In the genomic region with DNA sequence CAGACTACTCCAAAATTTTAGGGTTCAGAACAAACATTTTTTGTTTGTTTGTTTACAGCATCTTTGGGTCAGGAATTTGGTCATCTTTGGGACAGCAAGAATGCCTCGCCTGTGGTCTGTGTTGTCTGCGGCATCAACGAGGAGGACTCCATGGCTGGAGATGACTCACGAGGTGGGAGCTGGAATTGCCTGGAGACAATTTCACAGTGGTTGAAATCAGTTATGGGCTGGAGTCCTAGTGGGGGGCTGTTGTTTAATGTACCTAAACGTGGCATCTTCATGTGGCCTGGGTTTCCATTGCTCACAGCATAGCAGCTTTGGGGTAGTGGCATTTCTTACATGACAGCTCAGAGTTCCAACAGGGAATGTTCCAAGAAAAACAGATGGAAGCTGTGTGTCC, we compare ENCODE assay signal across 21 cellular contexts.
"Had no signal": no experiment of that assay in that cellular context is flagged by ENCODE, and none has a peak within 500 bp of the region (broad histone marks: within the 10 kb centered on the region; RNA-seq: fewer than 3 reads in every experiment).

No MANE protein-coding gene starts in this region.

- H3K36me3 ChIP-seq: brain microvascular endothelial cell, gastrocnemius medialis, heart left ventricle, left ventricle myocardium inferior, tibial artery, WERI-Rb-1 had no signal

- H3K4me3 ChIP-seq: gastrocnemius medialis, heart left ventricle, left ventricle myocardium inferior, tibial artery had no signal

- H3K27ac Mint-ChIP-seq: activated naive CD8-positive, alpha-beta T cell; activated T-helper 1 cell treated with anti-CD3 and anti-CD28 coated beads, Interleukin-12 subunit alpha, Interleukin-12 subunit beta, Interleukin-2, Interleukin-4 antibody, amounts not matched to agents 30 ng/mL and 10 ng/mL and 1 ng/mL, durations not matched to agents 14 hours and 24 hours and 36 hours; progenitor cell of endocrine pancreas had no signal

- H3K4me1 ChIP-seq: heart left ventricle, left ventricle myocardium inferior, tibial artery had no signal

- H3K27me3 ChIP-seq: brain microvascular endothelial cell, gastrocnemius medialis, heart left ventricle, tibial artery had no signal

- H3K4me1 Mint-ChIP-seq: central memory CD8-positive, alpha-beta T cell had no signal

- H3K36me3 Mint-ChIP-seq: activated naive CD8-positive, alpha-beta T cell had no signal

- DNase-seq: activated CD4-positive, alpha-beta T cell treated with anti-CD3 and anti-CD28 coated beads, Interleukin-2, amount 50 U/mL, for 48 hours; activated T-cell treated with anti-CD3 and anti-CD28 coated beads for 4 hours; amniotic stem cell; brain microvascular endothelial cell; cortex of kidney; erythroblast; gastrocnemius medialis; heart left ventricle; kidney glomerular epithelial cell; left ventricle myocardium inferior; stimulated activated CD4-positive, alpha-beta T cell treated with anti-CD3 and anti-CD28 coated beads, Interleukin-12 subunit alpha, Interleukin-12 subunit beta, amount 100 ng/mL, for 4 hours; stimulated activated CD4-positive, alpha-beta T cell treated with anti-CD3 and anti-CD28 coated beads, Interleukin-1b, Interleukin-23, amount 100 ng/mL, for 48 hours; stimulated activated CD8-positive, alpha-beta memory T cell treated with anti-CD3 and anti-CD28 coated beads, Interleukin-4, amount 100 ng/mL, for 48 hours; stimulated activated naive CD4-positive, alpha-beta T cell; T-helper 2 cell; tibial artery; WERI-Rb-1 had no signal

- H3K27ac ChIP-seq: brain microvascular endothelial cell, gastrocnemius medialis, heart left ventricle, left ventricle myocardium inferior, tibial artery, WERI-Rb-1 had no signal

- H3K9me3 Mint-ChIP-seq: activated T-helper 1 cell treated with anti-CD3 and anti-CD28 coated beads, Interleukin-12 subunit alpha, Interleukin-12 subunit beta, Interleukin-2, Interleukin-4 antibody, amounts not matched to agents 30 ng/mL and 10 ng/mL and 1 ng/mL, durations not matched to agents 14 hours and 24 hours and 36 hours; central memory CD8-positive, alpha-beta T cell had no signal

- H3K27me3 Mint-ChIP-seq: activated naive CD8-positive, alpha-beta T cell; central memory CD8-positive, alpha-beta T cell; progenitor cell of endocrine pancreas had no signal

- H3K4me3 Mint-ChIP-seq: activated naive CD8-positive, alpha-beta T cell; activated T-helper 1 cell treated with anti-CD3 and anti-CD28 coated beads, Interleukin-12 subunit alpha, Interleukin-12 subunit beta, Interleukin-2, Interleukin-4 antibody, amounts not matched to agents 30 ng/mL and 10 ng/mL and 1 ng/mL, durations not matched to agents 14 hours and 24 hours and 36 hours; central memory CD8-positive, alpha-beta T cell had no signal

- H3K9me3 ChIP-seq: gastrocnemius medialis, heart left ventricle, left ventricle myocardium inferior, tibial artery had no signal
